Comparison of ENCODE assay signal across 19 cellular contexts in the genomic region with DNA sequence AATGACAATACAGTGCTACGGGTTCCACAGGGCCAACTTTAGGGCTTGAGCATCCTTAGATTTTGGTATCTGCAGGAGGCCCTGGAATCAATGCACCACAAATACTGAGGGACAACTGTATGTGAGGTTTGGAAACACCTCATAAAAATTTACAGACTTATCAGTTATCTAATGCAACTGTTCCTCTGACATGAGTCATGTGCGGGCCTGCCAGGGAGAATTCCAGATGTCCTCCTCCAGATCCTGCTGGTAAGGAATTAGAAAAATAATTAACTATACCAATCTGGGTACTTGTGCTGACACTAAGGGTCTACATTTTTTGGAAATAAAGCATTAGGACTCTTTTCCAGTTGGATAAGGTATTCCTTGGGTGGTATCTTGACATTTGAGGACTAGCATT.
DNase-seq lines count a peak whose midpoint lies in the region; ATAC-seq and TF ChIP-seq lines count a peak whose summit lies in the region.
"Had no signal": no experiment of that assay in that cellular context is flagged by ENCODE, and none has a peak within 500 bp of the region (broad histone marks: within the 10 kb centered on the region; RNA-seq: fewer than 3 reads in every experiment).

No MANE protein-coding gene starts in this region.

- ATAC-seq in SK-N-SH treated with all-trans-retinoic acid at 6 μM for 48 hours (peak; percentile 61), aorta (ENCODE audit: low FRiP score) (no peak), GM18517 (IDR thresholded peaks at IDR 0.05; ENCODE audit: unreplicated experiment) (no peak)
- ATAC-seq: activated T-helper 17 cell treated with anti-CD3 and anti-CD28 coated beads, Interleukin-2, amount 50 U/mL, for 72 hours; WTC11 had no signal

- H3K27ac Mint-ChIP-seq in H9, result no peak overlapping the region
- H3K27ac Mint-ChIP-seq: activated T-helper 17 cell treated with anti-CD3 and anti-CD28 coated beads, Interleukin-2, amount 50 U/mL, for 72 hours; WTC11 had no signal

- H4K20me1 ChIP-seq in H9 (ENCODE audit: control insufficient read depth, insufficient read depth, insufficient read length), result no peaks in the 10 kb centered on the region

- H3K27me3 ChIP-seq in aorta (ENCODE audit: control insufficient read depth in 1 of 2, insufficient read depth in 2 of 2, low read length in 1 of 2) (no peaks in the 10 kb centered on the region), H9 (ENCODE audit: insufficient read depth, low read length) (no peaks in the 10 kb centered on the region)
- H3K27me3 ChIP-seq: spleen had no signal

- H4K91ac ChIP-seq in H9 (ENCODE audit: insufficient read length, low read depth, low read length), result no peak overlapping the region

- no peak overlapping the region for H2AK5ac ChIP-seq in H9 (ENCODE audit: insufficient read length, low read length)

- H4K8ac ChIP-seq in H9 (replicated peaks; ENCODE audit: insufficient read length, low read depth, low read length), result no peak overlapping the region

- no peak overlapping the region for H3K27ac ChIP-seq in aorta (ENCODE audit: low read depth in 1 of 2, low read length in 2 of 2)
- no peak overlapping the region for H3K27ac ChIP-seq in H9 (ENCODE audit: insufficient read length, low read depth, low read length)
- H3K27ac ChIP-seq: left ventricle myocardium inferior, parathyroid adenoma, PC-9, spleen had no signal

- no peak overlapping the region for H3K9ac ChIP-seq in H9 (ENCODE audit: extremely low read depth, insufficient read length, low read length)
- H3K9ac ChIP-seq: parathyroid adenoma had no signal

- H3K4me3 ChIP-seq in fibroblast of mammary gland (ENCODE audit: control insufficient read depth, low read depth, low read length) (no peak overlapping the region), aorta (ENCODE audit: low read length in 2 of 2) (no peak overlapping the region)
- H3K4me3 ChIP-seq: left ventricle myocardium inferior, PC-9, spleen had no signal

- H3K9me3 Mint-ChIP-seq in H9, result peaks cover 2 to 7% of the 10 kb centered on the region in 2 experiments; a peak in 4 of 5 replicates
- H3K9me3 Mint-ChIP-seq: activated T-helper 17 cell treated with anti-CD3 and anti-CD28 coated beads, Interleukin-2, amount 50 U/mL, for 72 hours had no signal

- no peaks in the 10 kb centered on the region for H3K79me1 ChIP-seq in H9 (ENCODE audit: insufficient read depth, low read depth, low read length, poor library complexity, severe bottlenecking)

- no peaks in the 10 kb centered on the region for H3K79me2 ChIP-seq in H9 (ENCODE audit: insufficient read depth, low read length)
- H3K79me2 ChIP-seq: parathyroid adenoma had no signal

- H3K4me1 ChIP-seq in aorta (ENCODE audit: control insufficient read depth in 1 of 2, insufficient read depth in 2 of 2, low read length in 2 of 2) (no peaks in the 10 kb centered on the region), H9 (ENCODE audit: insufficient read depth, low read length) (no peaks in the 10 kb centered on the region)
- H3K4me1 ChIP-seq: left ventricle myocardium inferior, parathyroid adenoma had no signal

- TF ChIP-seq CTCF in fibroblast of mammary gland (conservative IDR thresholded peaks at IDR 0.05; ENCODE audit: control insufficient read depth, insufficient read depth, low read depth, low read length), result no peak
- TF ChIP-seq CTCF in H9 (conservative IDR thresholded peaks at IDR 0.05), result no peak

- DNase-seq in A172 (ENCODE audit: low spot score) (peak; percentile 17), HCEC 1CT (peak; percentile 44), fibroblast of mammary gland (ENCODE audit: low read depth) (peak; percentile 41), SHP77 (lab: John Stamatoyannopoulos, UW) (no peak), aorta (no peak), H9 (no peak)
- DNase-seq: activated CD8-positive, alpha-beta memory T cell treated with anti-CD3 and anti-CD28 coated beads for 24 hours; amniotic stem cell; left ventricle myocardium inferior; NCI-H2029; NCI-H526 treated with DMSO at 0.1 percent for 48 hours; spleen; stimulated activated naive CD4-positive, alpha-beta T cell had no signal

- no peak overlapping the region for H3K4me2 ChIP-seq in H9 (ENCODE audit: insufficient read depth, insufficient read length, low read length)
- H3K4me2 ChIP-seq: PC-9 had no signal

- intact Hi-C loops in aorta (cut with DNase I), result no loop called here

- no peak overlapping the region for H3T11ph ChIP-seq in H9 (ENCODE audit: low read length)

- H4K5ac ChIP-seq in H9 (ENCODE audit: insufficient read length, low read depth, low read length), result no peak overlapping the region

- no peak overlapping the region for H3K14ac ChIP-seq in H9 (ENCODE audit: insufficient read depth, low read length)

- H3K9me3 ChIP-seq in aorta (ENCODE audit: control insufficient read depth, low read length) (no peaks in the 10 kb centered on the region), H9 (ENCODE audit: control insufficient read depth, low read depth, low read length) (no peaks in the 10 kb centered on the region)

- no peak overlapping the region for H3K56ac ChIP-seq in H9 (ENCODE audit: insufficient read length, low read depth, low read length)

- H2BK5ac ChIP-seq in H9 (ENCODE audit: insufficient read length, low read length), result no peak overlapping the region

- H2BK20ac ChIP-seq in H9 (ENCODE audit: low read depth, low read length, poor library complexity, severe bottlenecking), result no peak overlapping the region

- no peaks in the 10 kb centered on the region for H3K23me2 ChIP-seq in H9 (ENCODE audit: insufficient read length, low read depth, low read length, poor library complexity, severe bottlenecking)

- H3K27me3 Mint-ChIP-seq in H9 (ENCODE audit: low read depth), result no peaks in the 10 kb centered on the region

- H3K36me3 Mint-ChIP-seq in H9 (ENCODE audit: insufficient read depth in 1 of 3, low read depth in 3 of 3), result peaks cover 8 to 13% (median 8%) of the 10 kb centered on the region in 3 experiments

- no peak overlapping the region for H2BK120ac ChIP-seq in H9 (ENCODE audit: low read depth, low read length, poor library complexity, severe bottlenecking)

- no peak overlapping the region for H2AFZ ChIP-seq in H9 (ENCODE audit: low read length)
- H2AFZ ChIP-seq: parathyroid adenoma, PC-9 had no signal

- H3K4ac ChIP-seq in H9 (ENCODE audit: low read depth, low read length), result no peak overlapping the region

- H3K18ac ChIP-seq in H9 (ENCODE audit: insufficient read length, low read depth, low read length), result no peak overlapping the region

- no peak overlapping the region for H3K23ac ChIP-seq in H9 (ENCODE audit: insufficient read length, low read depth, low read length)

- peaks cover 17 to 24% of the 10 kb centered on the region in 2 experiments for H3K4me1 Mint-ChIP-seq in H9
- H3K4me1 Mint-ChIP-seq: activated T-helper 17 cell treated with anti-CD3 and anti-CD28 coated beads, Interleukin-2, amount 50 U/mL, for 72 hours had no signal

- no peak overlapping the region for H2BK15ac ChIP-seq in H9 (ENCODE audit: low read depth, low read length)

- no peaks in the 10 kb centered on the region for H3K36me3 ChIP-seq in aorta (ENCODE audit: control insufficient read depth in 1 of 2, insufficient read depth in 2 of 2, low read length in 1 of 2)
- H3K36me3 ChIP-seq: left ventricle myocardium inferior, spleen had no signal

- 91 to 95% methylated on average over 2 of the region's 2 CpGs for WGBS in aorta, 2 donors
- no CpG with 5 or more reads among the region's 2 CpGs for WGBS in H9 (ENCODE audit: extremely low coverage, insufficient read length, low lambda C conversion rate)

- H3K4me3 Mint-ChIP-seq in H9, result no peak overlapping the region
- H3K4me3 Mint-ChIP-seq: activated T-helper 17 cell treated with anti-CD3 and anti-CD28 coated beads, Interleukin-2, amount 50 U/mL, for 72 hours; WTC11 had no signal

- H2BK12ac ChIP-seq in H9 (ENCODE audit: insufficient read length, low read depth, low read length), result no peak overlapping the region

TF ChIP-seq in SK-N-SH treated with all-trans-retinoic acid at 6 μM for 48 hours, 23 proteins besides CTCF, POLR2A, EP300 and RAD21 (continues in another document):
- TF ChIP-seq ISL1 (CRISPR knock-in tag; IDR thresholded peaks at IDR 0.05), result peak; percentile 18; the same call in 1 of the 2 replicates
- TF ChIP-seq SNAI2 (CRISPR knock-in tag; IDR thresholded peaks at IDR 0.05), result 0 out of 2 replicates have a peak, but pooled peaks have one; percentile 25
- TF ChIP-seq, protein P1, sequence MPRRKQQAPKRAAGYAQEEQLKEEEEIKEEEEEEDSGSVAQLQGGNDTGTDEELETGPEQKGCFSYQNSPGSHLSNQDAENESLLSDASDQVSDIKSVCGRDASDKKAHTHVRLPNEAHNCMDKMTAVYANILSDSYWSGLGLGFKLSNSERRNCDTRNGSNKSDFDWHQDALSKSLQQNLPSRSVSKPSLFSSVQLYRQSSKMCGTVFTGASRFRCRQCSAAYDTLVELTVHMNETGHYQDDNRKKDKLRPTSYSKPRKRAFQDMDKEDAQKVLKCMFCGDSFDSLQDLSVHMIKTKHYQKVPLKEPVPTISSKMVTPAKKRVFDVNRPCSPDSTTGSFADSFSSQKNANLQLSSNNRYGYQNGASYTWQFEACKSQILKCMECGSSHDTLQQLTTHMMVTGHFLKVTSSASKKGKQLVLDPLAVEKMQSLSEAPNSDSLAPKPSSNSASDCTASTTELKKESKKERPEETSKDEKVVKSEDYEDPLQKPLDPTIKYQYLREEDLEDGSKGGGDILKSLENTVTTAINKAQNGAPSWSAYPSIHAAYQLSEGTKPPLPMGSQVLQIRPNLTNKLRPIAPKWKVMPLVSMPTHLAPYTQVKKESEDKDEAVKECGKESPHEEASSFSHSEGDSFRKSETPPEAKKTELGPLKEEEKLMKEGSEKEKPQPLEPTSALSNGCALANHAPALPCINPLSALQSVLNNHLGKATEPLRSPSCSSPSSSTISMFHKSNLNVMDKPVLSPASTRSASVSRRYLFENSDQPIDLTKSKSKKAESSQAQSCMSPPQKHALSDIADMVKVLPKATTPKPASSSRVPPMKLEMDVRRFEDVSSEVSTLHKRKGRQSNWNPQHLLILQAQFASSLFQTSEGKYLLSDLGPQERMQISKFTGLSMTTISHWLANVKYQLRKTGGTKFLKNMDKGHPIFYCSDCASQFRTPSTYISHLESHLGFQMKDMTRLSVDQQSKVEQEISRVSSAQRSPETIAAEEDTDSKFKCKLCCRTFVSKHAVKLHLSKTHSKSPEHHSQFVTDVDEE (CRISPR knock-in tag; IDR thresholded peaks at IDR 0.05), result peak; percentile 31; the same call in 1 of the 2 replicates
- no peak for TF ChIP-seq ZNF8 (CRISPR knock-in tag; IDR thresholded peaks at IDR 0.05)
- peak; percentile 70 for TF ChIP-seq TCF4 (CRISPR knock-in tag; IDR thresholded peaks at IDR 0.05; ENCODE audit: borderline replicate concordance)

Comparison
In these comparisons a context has a peak if more than half of its experiments do, and no peak if none do; other contexts are left out.
1. DNase-seq: peak in A172 (single experiment), HCEC 1CT (single experiment) and fibroblast of mammary gland (single experiment); none in SHP77 (0 of 2), aorta (0 of 2) and H9 (single experiment).